9 cellular contexts compared by ENCODE assay signal in genomic region chr7:33243319-33243881, GRCh38.
DNase-seq lines count a peak whose midpoint lies in the region; ATAC-seq and TF ChIP-seq lines count a peak whose summit lies in the region.
"Had no signal": no experiment of that assay in that cellular context is flagged by ENCODE, and none has a peak within 500 bp of the region (broad histone marks: within the 10 kb centered on the region; RNA-seq: fewer than 3 reads in every experiment).

No MANE protein-coding gene starts in this region.

- no peak overlapping the region for H4K8ac ChIP-seq in mesendoderm (ENCODE audit: low read depth, low read length)

- ATAC-seq in HG02885 (IDR thresholded peaks at IDR 0.05; ENCODE audit: poor library complexity, unreplicated experiment) (peak; percentile 42), HG02759 (IDR thresholded peaks at IDR 0.05; ENCODE audit: unreplicated experiment) (no peak), T-cell (replicated peaks in 1 of 4) (no peak), GM21381 (IDR thresholded peaks at IDR 0.05; ENCODE audit: unreplicated experiment) (no peak)

- no peak overlapping the region for H3K56ac ChIP-seq in mesendoderm (ENCODE audit: low read length)

- H2BK5ac ChIP-seq in mesendoderm (ENCODE audit: low read length) = no peak overlapping the region

- H3K4me3 Mint-ChIP-seq in CD14-positive monocyte (no peak overlapping the region), T-cell (no peak overlapping the region)
- H3K4me3 Mint-ChIP-seq: dendritic cell treated with granulocyte-macrophage colony-stimulating factor and Interleukin-4, amounts not matched to agents 40 ng/mL and 50 ng/mL, for 4 days had no signal

- H3K18ac ChIP-seq in mesendoderm (ENCODE audit: low read length) = no peak overlapping the region

- DNase-seq in CD14-positive monocyte (ENCODE audit: low spot score) (no peak), NCI-H82 (lab: John Stamatoyannopoulos, UW) (peak; percentile 65), choroid plexus epithelial cell (ENCODE audit: low read depth) (peak; percentile 81), mesendoderm (peak; percentile 58), T-cell (no peak)

- no peaks in the 10 kb centered on the region for H3K27me3 ChIP-seq in mesendoderm (ENCODE audit: insufficient read depth, low read length, poor library complexity)

- H3K27me3 Mint-ChIP-seq in CD14-positive monocyte (ENCODE audit: low read depth in 3 of 3) (peaks cover 0 to 2% (median 0%) of the 10 kb centered on the region in 3 donors), T-cell (no peaks in the 10 kb centered on the region)
- H3K27me3 Mint-ChIP-seq: dendritic cell treated with granulocyte-macrophage colony-stimulating factor and Interleukin-4, amounts not matched to agents 40 ng/mL and 50 ng/mL, for 4 days had no signal

- no peak overlapping the region for H2BK15ac ChIP-seq in mesendoderm (replicated peaks; ENCODE audit: low read depth)

- no peak overlapping the region for H2AK5ac ChIP-seq in mesendoderm (ENCODE audit: low read length)

- no peak overlapping the region for H3K23ac ChIP-seq in mesendoderm (ENCODE audit: low read length)

- POLR2A ChIA-PET in T-cell (lab: Charles Lee) = no interaction called here

- peak; percentile 3 for TF ChIP-seq CTCF in CD14-positive monocyte (IDR thresholded peaks at IDR 0.05)
- peak; percentile 72 for TF ChIP-seq CTCF in choroid plexus epithelial cell (conservative IDR thresholded peaks at IDR 0.05; ENCODE audit: low read depth, low read length)

- no peaks in the 10 kb centered on the region for H3K36me3 Mint-ChIP-seq in CD14-positive monocyte
- H3K36me3 Mint-ChIP-seq in T-cell = peaks cover 8% of the 10 kb centered on the region

- H3K4ac ChIP-seq in mesendoderm (ENCODE audit: low read depth, low read length) = no peak overlapping the region

- CTCF ChIA-PET in T-cell (lab: Charles Lee) = interaction anchor here (0.6 to 1.5 kb wide), 4 partner anchors 10 to 690 kb away, joined by 3 to 4 read pairs (median 4); no protein-coding TSS in a partner anchor

- H3K4me2 ChIP-seq in mesendoderm (ENCODE audit: low read length) = no peak overlapping the region

- no peak overlapping the region for H3K9ac ChIP-seq in mesendoderm (ENCODE audit: low read length)

- no peaks in the 10 kb centered on the region for H3K9me3 Mint-ChIP-seq in CD14-positive monocyte
- no peaks in the 10 kb centered on the region for H3K9me3 Mint-ChIP-seq in T-cell
- H3K9me3 Mint-ChIP-seq: dendritic cell treated with granulocyte-macrophage colony-stimulating factor and Interleukin-4, amounts not matched to agents 40 ng/mL and 50 ng/mL, for 4 days had no signal

- no peaks in the 10 kb centered on the region for H3K36me3 ChIP-seq in mesendoderm (ENCODE audit: control insufficient read depth, insufficient read depth, low read length)

- no peak overlapping the region for H4K5ac ChIP-seq in mesendoderm (ENCODE audit: low read length)

- no peaks in the 10 kb centered on the region for H3K4me1 ChIP-seq in mesendoderm (ENCODE audit: control insufficient read depth, low read depth, low read length)

- no peak overlapping the region for H3K4me3 ChIP-seq in choroid plexus epithelial cell (ENCODE audit: low read depth, low read length)
- no peak overlapping the region for H3K4me3 ChIP-seq in mesendoderm (ENCODE audit: low read length)

- H2BK120ac ChIP-seq in mesendoderm (ENCODE audit: low read depth, low read length) = no peak overlapping the region

- WGBS in mesendoderm (ENCODE audit: extremely low coverage, insufficient coverage, low lambda C conversion rate) = no CpG with 5 or more reads among the region's 2 CpGs

- H3K79me2 ChIP-seq in mesendoderm (ENCODE audit: control insufficient read depth, insufficient read depth, low read length) = no peaks in the 10 kb centered on the region

- no peaks in the 10 kb centered on the region for H3K79me1 ChIP-seq in mesendoderm (ENCODE audit: low read length)

- H3K4me1 Mint-ChIP-seq in CD14-positive monocyte = no peaks in the 10 kb centered on the region
- no peaks in the 10 kb centered on the region for H3K4me1 Mint-ChIP-seq in T-cell

- intact Hi-C loops in CD14-positive monocyte (cut with micrococcal nuclease) = no loop called here

- H3K27ac Mint-ChIP-seq in CD14-positive monocyte = no peak overlapping the region
- no peak overlapping the region for H3K27ac Mint-ChIP-seq in T-cell
- H3K27ac Mint-ChIP-seq: dendritic cell treated with granulocyte-macrophage colony-stimulating factor and Interleukin-4, amounts not matched to agents 40 ng/mL and 50 ng/mL, for 4 days had no signal

- H3K27ac ChIP-seq in mesendoderm (ENCODE audit: low read depth, low read length) = no peak overlapping the region

Comparison
In these comparisons a context has a peak if more than half of its experiments do, and no peak if none do; other contexts are left out.
1. DNase-seq: peak in NCI-H82 (single experiment), choroid plexus epithelial cell (single experiment) and mesendoderm (single experiment); none in CD14-positive monocyte (single experiment) and T-cell (0 of 34).